10 cellular contexts compared by ENCODE assay signal in the genomic region with DNA sequence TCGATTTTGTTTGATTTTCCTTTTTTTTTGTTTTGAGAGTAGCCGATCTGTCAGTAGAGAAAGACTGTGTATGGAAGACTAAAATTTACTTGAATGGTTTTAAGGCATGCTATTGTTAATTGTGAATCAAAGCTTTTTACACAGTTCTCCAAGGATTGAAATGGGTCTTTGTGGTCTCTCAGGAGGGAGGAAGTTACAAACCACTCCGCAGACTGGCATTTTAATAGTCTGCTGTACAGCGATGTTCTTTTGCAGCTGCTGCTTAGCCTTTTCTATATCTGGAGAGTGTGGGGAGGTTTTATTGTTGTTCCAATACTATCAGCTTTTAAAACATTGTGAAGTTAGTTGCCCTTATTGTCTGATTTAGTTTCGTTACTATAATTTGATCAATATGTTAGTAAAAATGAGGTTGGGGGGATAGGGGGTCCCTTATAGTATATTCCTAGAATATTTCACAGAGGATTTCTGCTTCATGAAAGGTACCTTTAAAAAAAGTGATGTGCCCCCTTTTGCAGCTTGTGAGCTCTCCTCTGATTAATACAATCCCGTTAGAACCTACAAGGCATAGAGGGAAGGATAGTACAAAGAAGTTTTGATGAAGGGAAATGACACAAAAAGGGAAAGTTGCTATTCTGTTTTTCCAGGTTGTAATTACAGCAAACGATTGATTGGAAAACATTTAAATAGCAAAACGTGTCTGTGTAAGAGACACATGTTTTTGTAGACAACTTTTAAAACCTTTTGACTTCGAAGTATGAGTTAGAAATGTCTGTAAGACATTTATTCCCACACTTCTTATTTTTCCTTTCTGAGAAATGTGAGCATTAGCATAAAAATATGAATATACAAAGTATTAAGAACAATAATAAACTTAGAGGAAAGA.
DNase-seq lines count a peak whose midpoint lies in the region; ATAC-seq and TF ChIP-seq lines count a peak whose summit lies in the region.
"Had no signal": no experiment of that assay in that cellular context is flagged by ENCODE, and none has a peak within 500 bp of the region (broad histone marks: within the 10 kb centered on the region; RNA-seq: fewer than 3 reads in every experiment).

No MANE protein-coding gene starts in this region.

- no peak overlapping the region for H3K27ac Mint-ChIP-seq in activated naive CD4-positive, alpha-beta T cell treated with anti-CD3 and anti-CD28 coated beads, Interleukin-2, amount 50 U/mL, for 72 hours

- peak overlapping the region; percentile 32 for H3K4me3 ChIP-seq in fibroblast of villous mesenchyme (ENCODE audit: low read depth, low read length)
- peak overlapping the region; percentile 50 for H3K4me3 ChIP-seq in skeletal muscle satellite cell (ENCODE audit: low read length)

- no peaks in the 10 kb centered on the region for H3K9me3 ChIP-seq in skeletal muscle satellite cell (replicated peaks; ENCODE audit: low read length)

- TF ChIP-seq CTCF in fibroblast of villous mesenchyme (IDR thresholded peaks at IDR 0.05; ENCODE audit: insufficient read depth, low read depth, low read length), result no peak

- H3K4me1 ChIP-seq in skeletal muscle satellite cell (ENCODE audit: control insufficient read depth, insufficient read depth, low read length), result peaks cover 94% of the 10 kb centered on the region

- H3K9me3 Mint-ChIP-seq in activated naive CD4-positive, alpha-beta T cell treated with anti-CD3 and anti-CD28 coated beads, Interleukin-2, amount 50 U/mL, for 72 hours, result no peaks in the 10 kb centered on the region

- H3K36me3 Mint-ChIP-seq in activated naive CD4-positive, alpha-beta T cell treated with anti-CD3 and anti-CD28 coated beads, Interleukin-2, amount 50 U/mL, for 72 hours, result no peaks in the 10 kb centered on the region

- H3K27me3 ChIP-seq in skeletal muscle satellite cell (ENCODE audit: control insufficient read depth, insufficient read depth, low read length), result no peaks in the 10 kb centered on the region

- no peaks in the 10 kb centered on the region for H3K36me3 ChIP-seq in skeletal muscle satellite cell (ENCODE audit: insufficient read depth, low read length)

- H3K9ac ChIP-seq in skeletal muscle satellite cell (ENCODE audit: low read depth, low read length), result peak overlapping the region; percentile 78

- DNase-seq in NCI-H1417 (lab: John Stamatoyannopoulos, UW) (peak; percentile 35 to 68 (median 48)), NCI-H1417 treated with DMSO at 0.1 percent for 48 hours (lab: John Stamatoyannopoulos, UW) (no peak), NOMO-1 treated with DMSO at 0.1 percent for 48 hours (lab: John Stamatoyannopoulos, UW; ENCODE audit: unreplicated experiment) (peak; percentile 58), fibroblast of villous mesenchyme (ENCODE audit: low read depth) (peak; percentile 82), HuH-7.5 (ENCODE audit: low spot score) (no peak)
- no peak for DNase-seq in stimulated activated CD4-positive, alpha-beta T cell treated with anti-CD3 and anti-CD28 coated beads, Interleukin-2, amount 100 ng/mL, for 48 hours
- DNase-seq in activated naive CD4-positive, alpha-beta T cell treated with anti-CD3 and anti-CD28 coated beads, Interleukin-2, amount 50 U/mL, for 72 hours (ENCODE audit: low spot score in 2 of 2), result no peak
- DNase-seq: aorta, NCI-H1694 treated with DMSO at 0.1 percent for 48 hours had no signal

- H3K4me2 ChIP-seq in skeletal muscle satellite cell (ENCODE audit: low read length), result peak overlapping the region; percentile 79

- ATAC-seq in activated naive CD4-positive, alpha-beta T cell treated with anti-CD3 and anti-CD28 coated beads, Interleukin-2, amount 50 U/mL, for 72 hours, result no peak

Comparison
In these comparisons a context has a peak if more than half of its experiments do, and no peak if none do; other contexts are left out.
1. DNase-seq: peak in NCI-H1417 (3 of 3), NOMO-1 treated with DMSO at 0.1 percent for 48 hours (single experiment) and fibroblast of villous mesenchyme (single experiment); none in NCI-H1417 treated with DMSO at 0.1 percent for 48 hours (single experiment), stimulated activated CD4-positive, alpha-beta T cell treated with anti-CD3 and anti-CD28 coated beads, Interleukin-2, amount 100 ng/mL, for 48 hours (0 of 2), activated naive CD4-positive, alpha-beta T cell treated with anti-CD3 and anti-CD28 coated beads, Interleukin-2, amount 50 U/mL, for 72 hours (0 of 2) and HuH-7.5 (single experiment).